Comparison of ENCODE assay signal across 8 cellular contexts in the genomic region with DNA sequence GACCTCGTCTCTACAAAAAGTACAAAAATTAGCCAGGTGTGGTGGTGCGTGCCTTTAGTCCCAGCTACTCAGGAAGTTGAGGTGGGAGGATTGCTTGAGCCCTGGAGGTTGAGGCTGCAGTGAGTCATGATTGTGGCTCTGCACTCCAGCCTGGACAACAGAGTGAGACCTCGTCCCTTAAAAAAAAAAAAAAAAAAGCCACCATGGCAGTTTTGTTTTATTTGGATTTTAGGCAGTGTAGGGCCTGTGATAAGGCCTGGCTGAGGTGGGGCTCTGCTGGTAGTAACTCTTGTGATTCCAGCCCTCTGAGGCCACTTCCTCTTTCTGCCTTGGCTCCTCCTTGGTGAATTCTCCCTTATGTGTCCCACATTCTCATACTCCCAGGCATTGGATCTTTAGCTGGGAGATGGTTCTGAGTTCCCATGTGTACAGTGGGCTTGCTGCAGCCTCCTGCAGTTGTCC. TPM values are rescaled to one million over a fixed set of nuclear protein-coding genes. Genes with fewer than 3 reads are reported as not detected.
DNase-seq lines count a peak whose midpoint lies in the region; ATAC-seq and TF ChIP-seq lines count a peak whose summit lies in the region.

No MANE protein-coding gene starts in this region.

- H3K79me1 ChIP-seq in neuronal stem cell (ENCODE audit: low read depth, low read length) = peaks cover 16% of the 10 kb centered on the region

- H4K91ac ChIP-seq in neuronal stem cell (ENCODE audit: low read depth, low read length, poor library complexity) = no peak overlapping the region

- no peak overlapping the region for H4K8ac ChIP-seq in neuronal stem cell (ENCODE audit: low read depth, low read length)

- no peak for TF ChIP-seq CTCF in choroid plexus epithelial cell (conservative IDR thresholded peaks at IDR 0.05; ENCODE audit: low read depth, low read length)

- no peak overlapping the region for H3K4ac ChIP-seq in neuronal stem cell (ENCODE audit: low read length)

- no peaks in the 10 kb centered on the region for H3K9me3 ChIP-seq in neuronal stem cell (replicated peaks in 1 of 2; ENCODE audit: control insufficient read depth in 2 of 2, insufficient read depth in 1 of 2, low read depth in 1 of 2, low read length in 2 of 2)

- H2BK15ac ChIP-seq in neuronal stem cell (ENCODE audit: low read length) = no peak overlapping the region

- no peak overlapping the region for H2BK120ac ChIP-seq in neuronal stem cell (ENCODE audit: low read depth, low read length)

- H3K4me2 ChIP-seq in neuronal stem cell (ENCODE audit: insufficient read depth, low read length, poor library complexity, severe bottlenecking) = no peak overlapping the region

- peak; percentile 61 for DNase-seq in NOMO-1 treated with DMSO at 0.1 percent for 48 hours (lab: John Stamatoyannopoulos, UW; ENCODE audit: unreplicated experiment)
- DNase-seq in choroid plexus epithelial cell (ENCODE audit: low read depth) = peak; percentile 43
- no peak for DNase-seq in neuronal stem cell (ENCODE audit: low spot score)
- DNase-seq in NCI-H2196 treated with DMSO at 0.1 percent for 48 hours (lab: John Stamatoyannopoulos, UW; ENCODE audit: unreplicated experiment) = no peak
- DNase-seq in cerebellum (ENCODE audit: low spot score) = no peak

- no peak overlapping the region for H3K23ac ChIP-seq in neuronal stem cell (ENCODE audit: low read depth, low read length, poor library complexity)

- H3K14ac ChIP-seq in neuronal stem cell (ENCODE audit: low read length) = peak overlapping the region; percentile 11

- WGBS in neuronal stem cell (ENCODE audit: extremely low coverage in 2 of 2, insufficient read length in 2 of 2, insufficient replicate concordance in 1 of 2), 2 donors = no CpG with 5 or more reads among the region's 3 CpGs

- H3K27me3 ChIP-seq in neuronal stem cell (ENCODE audit: control insufficient read depth in 3 of 3, insufficient read depth in 3 of 3, low read depth in 1 of 3, low read length in 3 of 3) = no peaks in the 10 kb centered on the region

- H2AFZ ChIP-seq in neuronal stem cell (ENCODE audit: low read length) = no peak overlapping the region

- no peak overlapping the region for H2AK5ac ChIP-seq in neuronal stem cell (ENCODE audit: low read depth, low read length)

- H2BK5ac ChIP-seq in neuronal stem cell (ENCODE audit: low read length) = no peak overlapping the region

- no peak overlapping the region for H3K9ac ChIP-seq in neuronal stem cell (ENCODE audit: low read depth, low read length, poor library complexity)

- H3K36me3 ChIP-seq in neuronal stem cell (replicated peaks in 1 of 2; ENCODE audit: control insufficient read depth in 2 of 2, insufficient read depth in 2 of 2, low read length in 2 of 2) = peaks cover 1 to 40% of the 10 kb centered on the region in 2 donors

- no peak overlapping the region for H2BK12ac ChIP-seq in neuronal stem cell (ENCODE audit: low read length)

- H3K18ac ChIP-seq in neuronal stem cell (ENCODE audit: low read length) = no peak overlapping the region

- H3K27ac ChIP-seq in neuronal stem cell (replicated peaks; ENCODE audit: low read length) = no peak overlapping the region

- H3K4me3 ChIP-seq in choroid plexus epithelial cell (ENCODE audit: low read depth, low read length) (no peak overlapping the region), neuronal stem cell (ENCODE audit: low read length in 2 of 2) (no peak overlapping the region)

- peak; percentile 54 for ATAC-seq in GM18498 (IDR thresholded peaks at IDR 0.05; ENCODE audit: unreplicated experiment)
- ATAC-seq in GM18519 (IDR thresholded peaks at IDR 0.05; ENCODE audit: low FRiP score, unreplicated experiment) = no peak
- ATAC-seq in HG02973 (IDR thresholded peaks at IDR 0.05; ENCODE audit: unreplicated experiment) = no peak

- H3K4me1 ChIP-seq in neuronal stem cell (ENCODE audit: control insufficient read depth in 2 of 2, insufficient read depth in 1 of 2, low read depth in 1 of 2, low read length in 2 of 2) = peaks cover 0 to 13% of the 10 kb centered on the region in 2 donors

RNA-seq across cellular contexts. Expression of a gene that starts 39.2 kb away (rescaled TPM):
- 59.3 TPM for polyA plus RNA-seq in neuronal stem cell (2013, experiment 1 of 2)
- 61.3 TPM for polyA plus RNA-seq in neuronal stem cell (2013, experiment 2 of 2)
- 18.8 TPM for total RNA-seq in cerebellum

Comparison
In these comparisons a context has a peak if more than half of its experiments do, and no peak if none do; other contexts are left out.
1. DNase-seq: peak in NOMO-1 treated with DMSO at 0.1 percent for 48 hours (single experiment) and choroid plexus epithelial cell (single experiment); none in neuronal stem cell (single experiment), NCI-H2196 treated with DMSO at 0.1 percent for 48 hours (single experiment) and cerebellum (single experiment).